8 cellular contexts compared by ENCODE assay signal in genomic region chr6:34888441-34888820, GRCh38. TPM values are rescaled to one million over a fixed set of nuclear protein-coding genes. Genes with fewer than 3 reads are reported as not detected.
DNase-seq lines count a peak whose midpoint lies in the region; ATAC-seq and TF ChIP-seq lines count a peak whose summit lies in the region.

No MANE protein-coding gene starts in this region.

- H3K9me3 ChIP-seq in BLaER1: no peaks in the 10 kb centered on the region

- H3K4me1 ChIP-seq in BLaER1 (peaks cover 40% of the 10 kb centered on the region), KMS-11 (ENCODE audit: low read depth, poor library complexity, severe bottlenecking) (peaks cover 23% of the 10 kb centered on the region)

- peaks cover 40% of the 10 kb centered on the region for H4K20me1 ChIP-seq in BLaER1
- no peaks in the 10 kb centered on the region for H4K20me1 ChIP-seq in KMS-11 (ENCODE audit: insufficient read depth)

- H3K9me3 Mint-ChIP-seq in naive thymus-derived CD8-positive, alpha-beta T cell: no peaks in the 10 kb centered on the region

- peak overlapping the region; percentile 99 to 100 (median 100) for H3K4me3 Mint-ChIP-seq in naive thymus-derived CD8-positive, alpha-beta T cell

- no peak for TF ChIP-seq CTCF in KMS-11 (conservative IDR thresholded peaks at IDR 0.05; ENCODE audit: low read depth, low read length)

- no peaks in the 10 kb centered on the region for H3K27me3 ChIP-seq in BLaER1
- H3K27me3 ChIP-seq in KMS-11 (ENCODE audit: insufficient read depth, low read depth): no peaks in the 10 kb centered on the region

- peak overlapping the region; percentile 98 for H3K4me3 ChIP-seq in BLaER1
- H3K4me3 ChIP-seq in KMS-11 (IDR thresholded peaks at IDR 0.05; ENCODE audit: insufficient read depth, low read depth, low read length): no peak overlapping the region

- DNase-seq in naive thymus-derived CD8-positive, alpha-beta T cell: peak in 1 of 10 donors; percentile 43
- DNase-seq in NCI-H524 (lab: John Stamatoyannopoulos, UW) (no peak), GM19238 (ENCODE audit: insufficient read length, low spot score) (no peak), hypothalamus (lab: John Stamatoyannopoulos, UW) (no peak)
- DNase-seq in activated effector memory CD4-positive, alpha-beta T cell treated with Interleukin-2 at 50 U/mL for 16 hours: no peak

- H3K4me1 Mint-ChIP-seq in naive thymus-derived CD8-positive, alpha-beta T cell: peaks cover 28 to 63% (median 55%) of the 10 kb centered on the region in 4 donors

- H3K9ac ChIP-seq in BLaER1 (peak overlapping the region; percentile 87), KMS-11 (peak overlapping the region; percentile 74)

- POLR2A ChIA-PET in naive thymus-derived CD8-positive, alpha-beta T cell (lab: Charles Lee): interaction anchor here (0.6 to 3.8 kb wide), 9 partner anchors 19 to 1193 kb away, joined by 3 to 33 read pairs (median 4); partner anchors contain the start of genes BLTP3A, ILRUN and SNRPC

- H3K79me2 ChIP-seq in KMS-11 (ENCODE audit: insufficient read depth, low read depth): peaks cover 44% of the 10 kb centered on the region

- no peaks in the 10 kb centered on the region for H3K27me3 Mint-ChIP-seq in naive thymus-derived CD8-positive, alpha-beta T cell

- peak overlapping the region; percentile 81 for H2AFZ ChIP-seq in KMS-11 (ENCODE audit: low read depth)

- peak overlapping the region; percentile 83; the same call in 1 of the 2 replicates for H3K27ac ChIP-seq in BLaER1
- peak overlapping the region; percentile 57 for H3K27ac ChIP-seq in KMS-11
- H3K27ac ChIP-seq in cingulate gyrus (ENCODE audit: low read depth, low read length): peak overlapping the region; percentile 62

- H3K36me3 ChIP-seq in BLaER1: peaks cover 14% of the 10 kb centered on the region
- no peaks in the 10 kb centered on the region for H3K36me3 ChIP-seq in KMS-11 (ENCODE audit: insufficient read depth)

- H3K4me2 ChIP-seq in BLaER1: peak overlapping the region; percentile 89
- peak overlapping the region; percentile 75 for H3K4me2 ChIP-seq in KMS-11

- peaks cover 4 to 21% (median 12%) of the 10 kb centered on the region in 3 donors for H3K36me3 Mint-ChIP-seq in naive thymus-derived CD8-positive, alpha-beta T cell

- peak in 1 of 2 donors; percentile 11 for ATAC-seq in naive thymus-derived CD8-positive, alpha-beta T cell

- H3K27ac Mint-ChIP-seq in naive thymus-derived CD8-positive, alpha-beta T cell: peak overlapping the region; percentile 97 to 100 (median 100)

RNA-seq across cellular contexts. Expression of gene TAF11, which starts 0.6 kb away (rescaled TPM):
- 10 to 100 TPM; 28.7 to 32.7 TPM for total RNA-seq in naive thymus-derived CD8-positive, alpha-beta T cell
- 10 to 100 TPM; 11.2 to 18.2 (median 13.7) TPM for polyA plus RNA-seq in naive thymus-derived CD8-positive, alpha-beta T cell

RNA-seq across cellular contexts. Expression of gene ANKS1A, which starts 0.6 kb away (rescaled TPM):
- 10 to 100 TPM; 10.5 to 11.1 TPM for total RNA-seq in naive thymus-derived CD8-positive, alpha-beta T cell
- polyA plus RNA-seq in naive thymus-derived CD8-positive, alpha-beta T cell: 1 to 10 TPM; 1.6 to 2.6 (median 1.8) TPM
